In the genomic region with DNA sequence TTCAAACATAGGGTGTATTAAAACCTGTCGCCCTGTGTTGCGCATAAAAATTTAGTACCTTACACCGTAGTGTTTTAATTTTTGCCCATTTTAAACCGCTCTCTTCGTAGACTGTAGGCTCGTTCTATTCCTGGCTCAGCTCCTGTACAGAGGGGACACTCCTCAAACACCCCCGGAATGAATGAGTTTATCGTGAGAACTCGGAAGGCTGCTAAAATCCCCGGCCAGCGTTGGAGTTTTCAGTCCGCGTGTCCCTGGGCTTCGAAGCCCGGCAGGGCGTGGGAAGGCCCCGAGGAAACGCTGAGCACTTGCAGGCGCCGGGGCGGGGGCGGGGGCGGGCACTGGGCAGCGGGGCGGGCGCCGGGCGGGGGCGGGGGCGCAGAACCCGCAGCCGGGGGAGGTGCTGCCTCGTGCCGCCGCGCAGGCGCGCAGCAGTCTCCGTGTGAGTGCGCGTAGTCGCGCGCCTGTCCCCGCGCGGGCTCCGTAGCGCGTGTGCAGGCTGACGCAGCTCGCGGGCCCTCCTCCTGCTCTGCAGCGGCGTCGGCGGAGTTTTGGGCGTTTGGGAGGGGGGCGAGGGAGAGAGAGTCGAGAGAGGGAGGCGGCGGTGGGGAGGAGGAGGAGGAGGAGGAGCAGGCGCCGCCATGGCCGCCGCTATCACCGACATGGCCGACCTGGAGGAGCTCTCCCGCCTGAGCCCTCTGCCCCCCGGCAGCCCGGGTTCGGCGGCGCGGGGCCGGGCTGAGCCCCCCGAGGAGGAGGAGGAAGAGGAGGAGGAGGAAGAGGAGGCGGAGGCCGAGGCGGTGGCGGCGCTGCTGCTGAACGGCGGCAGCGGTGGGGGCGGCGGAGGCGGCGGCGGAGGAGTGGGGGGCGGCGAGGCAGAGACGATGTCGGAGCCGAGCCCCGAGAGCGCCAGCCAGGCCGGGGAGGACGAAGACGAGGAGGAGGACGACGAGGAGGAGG, we compare ENCODE assay signal across 8 cellular contexts. TPM values are rescaled to one million over a fixed set of nuclear protein-coding genes. Genes with fewer than 3 reads are reported as not detected.
A peak's percentile ranks its signal among the peaks of the same experiment; 100 is the strongest.
DNase-seq lines count a peak whose midpoint lies in the region; ATAC-seq and TF ChIP-seq lines count a peak whose summit lies in the region.

Gene AEBP2 (plus strand): TSS at position 434 of the 960 bp plus-strand sequence. CDS start 208 bp downstream, at position 642.

- peak within 1 kb of the TSS; percentile 95 for H3K9ac ChIP-seq in fibroblast of lung (ENCODE audit: insufficient read depth, low read length)

- H3K4me1 Mint-ChIP-seq in naive thymus-derived CD8-positive, alpha-beta T cell, result peaks cover 15 to 53% (median 45%) of the 10 kb centered on the region in 4 donors
- H3K4me1 Mint-ChIP-seq in stimulated activated naive B cell treated with anti-CD40 and anti-IgM and Interleukin-4, amounts not matched to agents 10 μg/mL and 1 μg/mL and 100 μg/mL, for 72 hours, result peaks cover 9 to 19% of the 10 kb centered on the region in 2 donors

- H4K20me1 ChIP-seq in fibroblast of lung (ENCODE audit: control insufficient read depth, extremely low read depth, insufficient read depth, low read length), result no peaks in the 10 kb centered on the region

- H3K36me3 Mint-ChIP-seq in naive thymus-derived CD8-positive, alpha-beta T cell, result peaks cover 0 to 19% (median 3%) of the 10 kb centered on the region in 3 donors
- H3K36me3 Mint-ChIP-seq in stimulated activated naive B cell treated with anti-CD40 and anti-IgM and Interleukin-4, amounts not matched to agents 10 μg/mL and 1 μg/mL and 100 μg/mL, for 72 hours, result peaks cover 19 to 35% of the 10 kb centered on the region in 2 donors

- H3K4me2 ChIP-seq in fibroblast of lung (ENCODE audit: extremely low read depth, insufficient read depth, low read length), result peak within 1 kb of the TSS; percentile 48

- H3K79me2 ChIP-seq in fibroblast of lung (ENCODE audit: control insufficient read depth, insufficient read depth, low read length), result peaks cover 45% of the 10 kb centered on the region

- H3K4me1 ChIP-seq in fibroblast of lung (ENCODE audit: control insufficient read depth, extremely low read depth, insufficient read depth, low read length), result no peaks in the 10 kb centered on the region

- H3K4me3 Mint-ChIP-seq in naive thymus-derived CD8-positive, alpha-beta T cell, result peak within 1 kb of the TSS; percentile 97 to 100 (median 99)
- peak within 1 kb of the TSS; percentile 93 to 97 for H3K4me3 Mint-ChIP-seq in stimulated activated naive B cell treated with anti-CD40 and anti-IgM and Interleukin-4, amounts not matched to agents 10 μg/mL and 1 μg/mL and 100 μg/mL, for 72 hours

- no peak for TF ChIP-seq CTCF in fibroblast of lung (conservative IDR thresholded peaks at IDR 0.05 in 1 of 2, IDR thresholded peaks at IDR 0.05 in 1 of 2; ENCODE audit: low read depth in 1 of 2, low read length in 2 of 2)

- peak within 1 kb of the TSS; percentile 55 for H2AFZ ChIP-seq in fibroblast of lung (ENCODE audit: low read length)

- H3K9me3 ChIP-seq in fibroblast of lung (ENCODE audit: control insufficient read depth, insufficient read depth, low read depth, low read length), result no peaks in the 10 kb centered on the region

- peak within 1 kb of the TSS; percentile 57 to 94 (median 76) for H3K4me3 ChIP-seq in fibroblast of lung (replicated peaks in 1 of 4; ENCODE audit: control extremely low read depth in 1 of 4, insufficient read depth in 1 of 4, low read depth in 3 of 4, low read length in 4 of 4)

- H3K27me3 Mint-ChIP-seq in naive thymus-derived CD8-positive, alpha-beta T cell, result no peaks in the 10 kb centered on the region
- no peaks in the 10 kb centered on the region for H3K27me3 Mint-ChIP-seq in stimulated activated naive B cell treated with anti-CD40 and anti-IgM and Interleukin-4, amounts not matched to agents 10 μg/mL and 1 μg/mL and 100 μg/mL, for 72 hours

- peak within 1 kb of the TSS; percentile 92 to 99 (median 96) for H3K27ac Mint-ChIP-seq in naive thymus-derived CD8-positive, alpha-beta T cell
- H3K27ac Mint-ChIP-seq in stimulated activated naive B cell treated with anti-CD40 and anti-IgM and Interleukin-4, amounts not matched to agents 10 μg/mL and 1 μg/mL and 100 μg/mL, for 72 hours, result peak within 1 kb of the TSS; percentile 98

- DNase-seq in DMS79 (lab: John Stamatoyannopoulos, UW), result peak; percentile 58
- peak; percentile 88 for DNase-seq in KBM-7
- peak; percentile 95 for DNase-seq in RPMI8226
- peak; percentile 88 to 91 for DNase-seq in activated T-helper 1 cell treated with anti-CD3 and anti-CD28 coated beads, Interleukin-2, amount 50 U/mL, for 16 hours (ENCODE audit: low read depth in 1 of 2, low spot score in 1 of 2)
- DNase-seq in fibroblast of lung (ENCODE audit: low read depth in 2 of 2), result peak; percentile 95 to 97
- peak; percentile 85 to 97 (median 94) for DNase-seq in naive thymus-derived CD8-positive, alpha-beta T cell
- DNase-seq in stimulated activated naive B cell treated with anti-CD40 and anti-IgM and Interleukin-4, amounts not matched to agents 10 μg/mL and 1 μg/mL and 100 μg/mL, for 72 hours, result peak; percentile 86

- ATAC-seq in GM21723 (IDR thresholded peaks at IDR 0.05; ENCODE audit: unreplicated experiment), result peak; percentile 76
- ATAC-seq in naive thymus-derived CD8-positive, alpha-beta T cell, result peak; percentile 88
- ATAC-seq in stimulated activated naive B cell treated with anti-CD40 and anti-IgM and Interleukin-4, amounts not matched to agents 10 μg/mL and 1 μg/mL and 100 μg/mL, for 72 hours (replicated peaks), result peak; percentile 85 to 90

- H3K36me3 ChIP-seq in fibroblast of lung (ENCODE audit: control insufficient read depth, insufficient read depth, low read length), result no peaks in the 10 kb centered on the region

- in situ Hi-C loops in KBM-7 (cut with MboI; ENCODE audit: low pct_unique_long_range_greater_than_20kb, low sequenced_read_pairs), result no loop called here

- POLR2A ChIA-PET in naive thymus-derived CD8-positive, alpha-beta T cell (lab: Charles Lee), result interaction anchor here (0.6 to 2.2 kb wide), 5 partner anchors 13 to 310 kb away, joined by 3 to 9 read pairs (median 3); no protein-coding TSS in a partner anchor

- H3K27ac ChIP-seq in fibroblast of lung (ENCODE audit: insufficient read depth, low read length), result peak within 1 kb of the TSS; percentile 89

- no peaks in the 10 kb centered on the region for H3K9me3 Mint-ChIP-seq in naive thymus-derived CD8-positive, alpha-beta T cell
- peaks cover 3 to 5% of the 10 kb centered on the region in 2 donors for H3K9me3 Mint-ChIP-seq in stimulated activated naive B cell treated with anti-CD40 and anti-IgM and Interleukin-4, amounts not matched to agents 10 μg/mL and 1 μg/mL and 100 μg/mL, for 72 hours

- H3K27me3 ChIP-seq in fibroblast of lung (ENCODE audit: control insufficient read depth, insufficient read depth, low read length), result no peaks in the 10 kb centered on the region

RNA-seq across cellular contexts. Expression of gene AEBP2, which starts in this region (rescaled TPM):
- total RNA-seq in fibroblast of lung, result 23.9 and 27.2 TPM in 2 replicates
- polyA plus RNA-seq in fibroblast of lung, result 15.5 and 15.6 TPM in 2 replicates
- polyA plus RNA-seq in fibroblast of lung (2012), result 26.8 and 29.0 TPM in 2 replicates
- 9.2 and 12.7 TPM in 2 replicates for polyA minus RNA-seq in fibroblast of lung (ENCODE audit: low replicate concordance)
- total RNA-seq in naive thymus-derived CD8-positive, alpha-beta T cell, result 10 to 100 TPM; 61.8 to 66.4 TPM
- polyA plus RNA-seq in naive thymus-derived CD8-positive, alpha-beta T cell, result 10 to 100 TPM in 2 of 3 donors, 1 to 10 TPM in 1; 8.5 to 15.5 (median 14.0) TPM

Comparison
In these comparisons a context has a peak if more than half of its experiments do, and no peak if none do; other contexts are left out.
1. Peak in every context shown above with its lines: DNase-seq, ATAC-seq, H3K4me3 ChIP-seq and H3K27ac ChIP-seq.